13 cellular contexts compared by ENCODE assay signal in genomic region chr3:196778755-196779154, GRCh38. TPM values are rescaled to one million over a fixed set of nuclear protein-coding genes. Genes with fewer than 3 reads are reported as not detected.
DNase-seq lines count a peak whose midpoint lies in the region; ATAC-seq and TF ChIP-seq lines count a peak whose summit lies in the region.
"Had no signal": no experiment of that assay in that cellular context is flagged by ENCODE, and none has a peak within 500 bp of the region (broad histone marks: within the 10 kb centered on the region; RNA-seq: fewer than 3 reads in every experiment).

No MANE protein-coding gene starts in this region.

- peak overlapping the region; percentile 95 for H3K27ac Mint-ChIP-seq in MCF 10A (ENCODE audit: low read depth, unreplicated experiment)
- H3K27ac Mint-ChIP-seq: activated T-helper 17 cell treated with anti-CD3 and anti-CD28 coated beads, Interleukin-2, amount 50 U/mL, for 72 hours had no signal

- CTCF ChIA-PET in MCF 10A (lab: Yijun Ruan, JAX): no interaction called here

- H3K27me3 Mint-ChIP-seq in MCF 10A (ENCODE audit: insufficient read depth, unreplicated experiment): no peaks in the 10 kb centered on the region
- H3K27me3 Mint-ChIP-seq: activated T-helper 17 cell treated with anti-CD3 and anti-CD28 coated beads, Interleukin-2, amount 50 U/mL, for 72 hours; IgD-negative memory B cell had no signal

- no peak overlapping the region for H3K4me3 Mint-ChIP-seq in MCF 10A (ENCODE audit: unreplicated experiment)
- H3K4me3 Mint-ChIP-seq: activated T-helper 17 cell treated with anti-CD3 and anti-CD28 coated beads, Interleukin-2, amount 50 U/mL, for 72 hours; IgD-negative memory B cell had no signal

- TF ChIP-seq CTCF in MCF 10A (IDR thresholded peaks at IDR 0.05; ENCODE audit: unreplicated experiment) (no peak), breast epithelium (IDR thresholded peaks at IDR 0.05) (no peak), astrocyte of the spinal cord (IDR thresholded peaks at IDR 0.05; ENCODE audit: low read depth, low read length) (no peak)

- no peaks in the 10 kb centered on the region for H3K4me1 ChIP-seq in breast epithelium
- H3K4me1 ChIP-seq in stomach smooth muscle (ENCODE audit: control insufficient read depth, insufficient read depth, low read length): no peaks in the 10 kb centered on the region

- peaks cover 32% of the 10 kb centered on the region for H3K4me1 Mint-ChIP-seq in MCF 10A (ENCODE audit: insufficient read depth, unreplicated experiment)

- no peaks in the 10 kb centered on the region for H3K9me3 Mint-ChIP-seq in MCF 10A (ENCODE audit: unreplicated experiment)
- H3K9me3 Mint-ChIP-seq: activated T-helper 17 cell treated with anti-CD3 and anti-CD28 coated beads, Interleukin-2, amount 50 U/mL, for 72 hours; IgD-negative memory B cell had no signal

- ATAC-seq in GM21528 (IDR thresholded peaks at IDR 0.05; ENCODE audit: low FRiP score, unreplicated experiment) (no peak), HG02840 (IDR thresholded peaks at IDR 0.05; ENCODE audit: low FRiP score, unreplicated experiment) (no peak)
- ATAC-seq: A549; activated T-helper 17 cell treated with anti-CD3 and anti-CD28 coated beads, Interleukin-2, amount 50 U/mL, for 72 hours had no signal

- H3K4me3 ChIP-seq in breast epithelium: no peak overlapping the region
- no peak overlapping the region for H3K4me3 ChIP-seq in astrocyte of the spinal cord (ENCODE audit: low read depth, low read length)
- peak overlapping the region in 1 of 2 donors; percentile 24 for H3K4me3 ChIP-seq in stomach smooth muscle (ENCODE audit: low read length in 2 of 2)
- H3K4me3 ChIP-seq: A549, left ventricle myocardium inferior had no signal

- DNase-seq in MCF 10A (ENCODE audit: unreplicated experiment) (peak; percentile 20), breast epithelium (ENCODE audit: low spot score in 2 of 2) (no peak), astrocyte of the spinal cord (ENCODE audit: low read depth, low spot score) (peak; percentile 76), iris pigment epithelial cell (ENCODE audit: low read depth) (peak; percentile 81), NCI-H2227 (lab: John Stamatoyannopoulos, UW; ENCODE audit: unreplicated experiment) (no peak)
- DNase-seq: effector memory CD4-positive, alpha-beta T cell; left ventricle myocardium inferior had no signal

- intact Hi-C loops in MCF 10A (cut with micrococcal nuclease) (no loop called here), breast epithelium (cut with DNase I; ENCODE audit: low total_unique reads) (no loop called here)

- no TSS peak for BruUV-seq in MCF 10A (replicated peaks; lab: Mats Ljungman, UMichigan)

- in situ Hi-C loops in astrocyte of the spinal cord (cut with HindIII; ENCODE audit: low sequenced_read_pairs): no loop called here

- H3K36me3 ChIP-seq in breast epithelium (no peaks in the 10 kb centered on the region), stomach smooth muscle (ENCODE audit: control insufficient read depth in 2 of 2, insufficient read depth in 2 of 2, low read length in 2 of 2) (peaks cover 8% of the 10 kb centered on the region in 2 donors)

- H3K27ac ChIP-seq in breast epithelium (no peak overlapping the region), stomach smooth muscle (ENCODE audit: low read length) (peak overlapping the region; percentile 60)
- H3K27ac ChIP-seq: A549, left ventricle myocardium inferior had no signal

- peaks cover 34% of the 10 kb centered on the region for H3K36me3 Mint-ChIP-seq in MCF 10A (ENCODE audit: insufficient read depth, unreplicated experiment)

- H3K27me3 ChIP-seq in breast epithelium (no peaks in the 10 kb centered on the region), stomach smooth muscle (ENCODE audit: control insufficient read depth in 1 of 2, insufficient read depth in 2 of 2, low read length in 2 of 2) (no peaks in the 10 kb centered on the region)

- TF ChIP-seq POLR2A in breast epithelium (IDR thresholded peaks at IDR 0.05): no peak

- H3K9me3 ChIP-seq in breast epithelium (no peaks in the 10 kb centered on the region), stomach smooth muscle (ENCODE audit: control insufficient read depth in 2 of 2, low read length in 2 of 2) (no peaks in the 10 kb centered on the region)
- H3K9me3 ChIP-seq: left ventricle myocardium inferior had no signal

- POLR2A ChIA-PET in MCF 10A (lab: Yijun Ruan, JAX): interaction anchor here (0.6 to 2.9 kb wide), 5 partner anchors 15 to 89 kb away, joined by 3 to 14 read pairs (median 3); partner anchors contain the start of genes PAK2 and SENP5

- peak overlapping the region in 1 of 2 donors; percentile 13 for H3K9ac ChIP-seq in stomach smooth muscle (ENCODE audit: low read length in 2 of 2)

RNA-seq across cellular contexts. Expression of gene PAK2, which starts 39.1 kb away (rescaled TPM):
- total RNA-seq in MCF 10A (2022) (119 and 126 TPM in 2 replicates), breast epithelium (10 to 100 TPM; 42.3 to 71.2 (median 50.5) TPM)

Comparison
In these comparisons a context has a peak if more than half of its experiments do, and no peak if none do; other contexts are left out.
1. DNase-seq: peak in MCF 10A (single experiment), astrocyte of the spinal cord (single experiment) and iris pigment epithelial cell (single experiment); none in breast epithelium (0 of 2) and NCI-H2227 (single experiment).